In the genomic region with DNA sequence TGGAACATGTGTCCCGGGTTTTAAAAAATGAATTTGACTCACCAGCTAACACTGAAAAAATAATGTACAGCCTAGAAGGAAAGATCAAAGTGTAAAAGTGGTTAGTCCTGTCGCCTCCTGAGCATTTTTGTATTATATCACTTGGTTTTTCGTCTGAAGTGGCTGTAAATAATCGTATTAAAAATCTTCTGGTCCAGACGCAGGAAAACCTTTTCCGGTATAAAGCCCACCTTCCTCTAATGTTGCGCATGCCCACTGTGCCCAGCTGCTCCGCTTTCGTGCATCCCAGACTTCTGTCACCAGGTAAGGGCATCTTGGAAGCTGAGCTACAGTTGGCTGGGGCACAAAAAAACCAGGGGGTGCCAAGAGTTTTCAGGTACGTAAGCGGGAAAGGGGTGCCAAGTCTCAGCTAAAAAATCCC, we compare ENCODE assay signal across 8 cellular contexts. TPM values are rescaled to one million over a fixed set of nuclear protein-coding genes. Genes with fewer than 3 reads are reported as not detected.
DNase-seq lines count a peak whose midpoint lies in the region; ATAC-seq lines count a peak whose summit lies in the region.

No MANE protein-coding gene starts in this region.

- ATAC-seq in GM19467 (IDR thresholded peaks at IDR 0.05; ENCODE audit: unreplicated experiment) = peak; percentile 20
- peak; percentile 17 for ATAC-seq in HG03571 (IDR thresholded peaks at IDR 0.05; ENCODE audit: unreplicated experiment)
- ATAC-seq in activated T-helper 17 cell treated with anti-CD3 and anti-CD28 coated beads, Interleukin-2, amount 50 U/mL, for 72 hours (replicated peaks) = peak; percentile 23
- peak; percentile 37 to 61 for ATAC-seq in natural killer cell treated with Interleukin-12 subunit alpha and Interleukin-12 subunit beta and Interleukin-15 and Interleukin-18, amount 100 ng/mL, for 72 hours

- peak overlapping the region; percentile 94 for H3K4me3 Mint-ChIP-seq in activated T-helper 17 cell treated with anti-CD3 and anti-CD28 coated beads, Interleukin-2, amount 50 U/mL, for 72 hours
- peak overlapping the region; percentile 99 for H3K4me3 Mint-ChIP-seq in natural killer cell treated with Interleukin-12 subunit alpha and Interleukin-12 subunit beta and Interleukin-15 and Interleukin-18, amount 100 ng/mL, for 72 hours

- peak; percentile 75 for DNase-seq in D341Med (ENCODE audit: low spot score)
- peak; percentile 95 for DNase-seq in NCI-H69 (lab: John Stamatoyannopoulos, UW)
- DNase-seq in foreskin melanocyte = peak; percentile 73
- no peak for DNase-seq in natural killer cell treated with Interleukin-12 subunit alpha and Interleukin-12 subunit beta and Interleukin-15 and Interleukin-18, amount 100 ng/mL, for 72 hours (ENCODE audit: low spot score)
- peak; percentile 84 for DNase-seq in ureter (ENCODE audit: low spot score)

- H3K27me3 Mint-ChIP-seq in activated T-helper 17 cell treated with anti-CD3 and anti-CD28 coated beads, Interleukin-2, amount 50 U/mL, for 72 hours = no peaks in the 10 kb centered on the region
- H3K27me3 Mint-ChIP-seq in natural killer cell treated with Interleukin-12 subunit alpha and Interleukin-12 subunit beta and Interleukin-15 and Interleukin-18, amount 100 ng/mL, for 72 hours = no peaks in the 10 kb centered on the region

- no peaks in the 10 kb centered on the region for H3K9me3 Mint-ChIP-seq in activated T-helper 17 cell treated with anti-CD3 and anti-CD28 coated beads, Interleukin-2, amount 50 U/mL, for 72 hours
- H3K9me3 Mint-ChIP-seq in natural killer cell treated with Interleukin-12 subunit alpha and Interleukin-12 subunit beta and Interleukin-15 and Interleukin-18, amount 100 ng/mL, for 72 hours = no peaks in the 10 kb centered on the region

- H3K27ac Mint-ChIP-seq in activated T-helper 17 cell treated with anti-CD3 and anti-CD28 coated beads, Interleukin-2, amount 50 U/mL, for 72 hours = peak overlapping the region; percentile 98
- H3K27ac Mint-ChIP-seq in natural killer cell treated with Interleukin-12 subunit alpha and Interleukin-12 subunit beta and Interleukin-15 and Interleukin-18, amount 100 ng/mL, for 72 hours = peak overlapping the region; percentile 99 to 100

- H3K4me1 Mint-ChIP-seq in activated T-helper 17 cell treated with anti-CD3 and anti-CD28 coated beads, Interleukin-2, amount 50 U/mL, for 72 hours = peaks cover 10% of the 10 kb centered on the region
- peaks cover 33 to 51% of the 10 kb centered on the region in 2 donors for H3K4me1 Mint-ChIP-seq in natural killer cell treated with Interleukin-12 subunit alpha and Interleukin-12 subunit beta and Interleukin-15 and Interleukin-18, amount 100 ng/mL, for 72 hours (ENCODE audit: low read depth in 2 of 2)

- peaks cover 62% of the 10 kb centered on the region for H3K36me3 Mint-ChIP-seq in activated T-helper 17 cell treated with anti-CD3 and anti-CD28 coated beads, Interleukin-2, amount 50 U/mL, for 72 hours (ENCODE audit: low read depth)
- peaks cover 14% of the 10 kb centered on the region for H3K36me3 Mint-ChIP-seq in natural killer cell treated with Interleukin-12 subunit alpha and Interleukin-12 subunit beta and Interleukin-15 and Interleukin-18, amount 100 ng/mL, for 72 hours

RNA-seq across cellular contexts. Expression of gene MYNN, which starts 0.7 kb away (rescaled TPM):
- total RNA-seq in activated T-helper 17 cell treated with anti-CD3 and anti-CD28 coated beads, Interleukin-2, amount 50 U/mL, for 72 hours = 10 to 100 TPM; 11.8 to 15.0 TPM
- 10 to 100 TPM; 14.0 to 14.5 TPM for total RNA-seq in natural killer cell treated with Interleukin-12 subunit alpha and Interleukin-12 subunit beta and Interleukin-15 and Interleukin-18, amount 100 ng/mL, for 72 hours
- 18.5 TPM for total RNA-seq in ureter

RNA-seq across cellular contexts. Expression of gene ACTRT3, which starts 3.2 kb away (rescaled TPM):
- total RNA-seq in activated T-helper 17 cell treated with anti-CD3 and anti-CD28 coated beads, Interleukin-2, amount 50 U/mL, for 72 hours = 1 to 10 TPM; 1.9 to 2.0 TPM
- total RNA-seq in natural killer cell treated with Interleukin-12 subunit alpha and Interleukin-12 subunit beta and Interleukin-15 and Interleukin-18, amount 100 ng/mL, for 72 hours = 1 to 10 TPM; 1.5 to 2.0 TPM
- total RNA-seq in ureter = 4.0 TPM

RNA-seq across cellular contexts. Expression of gene TERC, which starts 7.7 kb away (rescaled TPM):
- total RNA-seq in activated T-helper 17 cell treated with anti-CD3 and anti-CD28 coated beads, Interleukin-2, amount 50 U/mL, for 72 hours = 10 to 100 TPM; 14.5 to 14.9 TPM
- total RNA-seq in natural killer cell treated with Interleukin-12 subunit alpha and Interleukin-12 subunit beta and Interleukin-15 and Interleukin-18, amount 100 ng/mL, for 72 hours = 10 to 100 TPM in 1 of 2 donors, not detected in 1; 18.6 TPM
- total RNA-seq in ureter = 1.4 TPM

RNA-seq across cellular contexts. Expression of gene LRRIQ4, which starts 40.1 kb away (rescaled TPM):
- under 1 TPM; 0.13 TPM for total RNA-seq in activated T-helper 17 cell treated with anti-CD3 and anti-CD28 coated beads, Interleukin-2, amount 50 U/mL, for 72 hours
- not detected for total RNA-seq in natural killer cell treated with Interleukin-12 subunit alpha and Interleukin-12 subunit beta and Interleukin-15 and Interleukin-18, amount 100 ng/mL, for 72 hours
- not detected for total RNA-seq in ureter

RNA-seq across cellular contexts. Expression of gene LRRC34, which starts 40.2 kb away (rescaled TPM):
- 1 to 10 TPM; 1.4 to 1.7 TPM for total RNA-seq in activated T-helper 17 cell treated with anti-CD3 and anti-CD28 coated beads, Interleukin-2, amount 50 U/mL, for 72 hours
- under 1 TPM; 0.38 to 0.50 TPM for total RNA-seq in natural killer cell treated with Interleukin-12 subunit alpha and Interleukin-12 subunit beta and Interleukin-15 and Interleukin-18, amount 100 ng/mL, for 72 hours
- total RNA-seq in ureter = 4.5 TPM
